ENCODE assay signal across 8 cellular contexts in genomic region chr1:204791453-204792366, GRCh38.
DNase-seq lines count a peak whose midpoint lies in the region; ATAC-seq and TF ChIP-seq lines count a peak whose summit lies in the region.

No MANE protein-coding gene starts in this region.

- no peak overlapping the region for H2BK15ac ChIP-seq in mesenchymal stem cell (ENCODE audit: low read depth, poor library complexity, severe bottlenecking)

- no peak overlapping the region for H2BK5ac ChIP-seq in mesenchymal stem cell (ENCODE audit: low read depth, low read length, poor library complexity, severe bottlenecking)

- H3K4ac ChIP-seq in mesenchymal stem cell (ENCODE audit: low read depth in 1 of 2, low read length in 2 of 2), result no peak overlapping the region

- H3K14ac ChIP-seq in mesenchymal stem cell (ENCODE audit: low read length in 2 of 2), result no peak overlapping the region

- peak; percentile 79 for TF ChIP-seq CTCF in GM13976 (IDR thresholded peaks at IDR 0.05; ENCODE audit: borderline replicate concordance, control extremely low read depth, extremely low read depth, insufficient read depth, missing control alignments)

- no peak for ATAC-seq in GM18909 (IDR thresholded peaks at IDR 0.05; ENCODE audit: poor library complexity, unreplicated experiment)

- H3K23ac ChIP-seq in mesenchymal stem cell (ENCODE audit: low read length in 2 of 2), result no peak overlapping the region

- H3K4me3 ChIP-seq in mesenchymal stem cell (ENCODE audit: insufficient read depth in 1 of 2, low read depth in 1 of 2, low read length in 2 of 2), result no peak overlapping the region

- no peak overlapping the region for H2AK5ac ChIP-seq in mesenchymal stem cell (ENCODE audit: low read length, severe bottlenecking)

- in situ Hi-C loops in GM13976 (cut with MboI; ENCODE audit: low sequenced_read_pairs, unreplicated experiment), result no loop called here

- DNase-seq in 8988T (peak; percentile 46), GM13976 (ENCODE audit: low spot score) (peak; percentile 75), NCI-H226 (peak; percentile 15), ecto neural progenitor cell (ENCODE audit: low spot score) (peak; percentile 89), mesenchymal stem cell (peak; percentile 36)
- peak; percentile 83 for DNase-seq in activated CD4-positive, alpha-beta T cell treated with anti-CD3 and anti-CD28 coated beads, Interleukin-2, amount 50 U/mL, for 1 hour
- peak; percentile 32 to 56 for DNase-seq in stimulated activated CD8-positive, alpha-beta memory T cell treated with anti-CD3 and anti-CD28 coated beads, Interleukin-15, amount 100 ng/mL, for 4 hours (ENCODE audit: low read depth in 2 of 2)

- no peak overlapping the region for H2BK120ac ChIP-seq in mesenchymal stem cell (ENCODE audit: low read depth, low read length)

- H3K18ac ChIP-seq in mesenchymal stem cell (ENCODE audit: low read depth in 1 of 2, low read length in 2 of 2), result no peak overlapping the region

- no peak overlapping the region for H2AFZ ChIP-seq in mesenchymal stem cell (ENCODE audit: low read depth, low read length)

- H3K9me3 ChIP-seq in mesenchymal stem cell (ENCODE audit: control insufficient read depth, low read length), result no peaks in the 10 kb centered on the region

- H3K4me1 ChIP-seq in mesenchymal stem cell (ENCODE audit: control insufficient read depth, insufficient read depth, low read depth, low read length), result no peaks in the 10 kb centered on the region

- no peak overlapping the region for H3K9ac ChIP-seq in mesenchymal stem cell (ENCODE audit: low read length)

- no peaks in the 10 kb centered on the region for H3K79me1 ChIP-seq in mesenchymal stem cell (replicated peaks; ENCODE audit: low read length, poor library complexity, severe bottlenecking)

- H3K27ac ChIP-seq in mesenchymal stem cell (ENCODE audit: low read length, poor library complexity, severe bottlenecking), result no peak overlapping the region

- no peak overlapping the region for H2BK12ac ChIP-seq in mesenchymal stem cell (ENCODE audit: low read length in 2 of 2)

- H4K91ac ChIP-seq in mesenchymal stem cell (ENCODE audit: low read length), result no peak overlapping the region

- peaks cover 18 to 84% of the 10 kb centered on the region in 2 experiments for H3K27me3 ChIP-seq in mesenchymal stem cell (ENCODE audit: control insufficient read depth in 1 of 2, insufficient read depth in 1 of 2, low read length in 2 of 2)

- WGBS in mesenchymal stem cell, result 24% methylated on average over 11 of the region's 15 CpGs

- H3K36me3 ChIP-seq in mesenchymal stem cell (ENCODE audit: control insufficient read depth in 1 of 2, insufficient read depth in 2 of 2, low read depth in 1 of 2, low read length in 2 of 2), result no peaks in the 10 kb centered on the region

- H3K4me2 ChIP-seq in mesenchymal stem cell (ENCODE audit: low read length, poor library complexity, severe bottlenecking), result no peak overlapping the region

- H4K8ac ChIP-seq in mesenchymal stem cell (ENCODE audit: low read length), result no peak overlapping the region

Comparison
In these comparisons a context has a peak if more than half of its experiments do, and no peak if none do; other contexts are left out.
1. DNase-seq: peak in every context shown above with its lines; median percentile 89 in ecto neural progenitor cell; 83 in activated CD4-positive, alpha-beta T cell treated with anti-CD3 and anti-CD28 coated beads, Interleukin-2, amount 50 U/mL, for 1 hour; 75 in GM13976; 46 in 8988T; 44 in stimulated activated CD8-positive, alpha-beta memory T cell treated with anti-CD3 and anti-CD28 coated beads, Interleukin-15, amount 100 ng/mL, for 4 hours; 36 in mesenchymal stem cell; 15 in NCI-H226.